ENCODE assay signal across 1 cellular context in the genomic region with DNA sequence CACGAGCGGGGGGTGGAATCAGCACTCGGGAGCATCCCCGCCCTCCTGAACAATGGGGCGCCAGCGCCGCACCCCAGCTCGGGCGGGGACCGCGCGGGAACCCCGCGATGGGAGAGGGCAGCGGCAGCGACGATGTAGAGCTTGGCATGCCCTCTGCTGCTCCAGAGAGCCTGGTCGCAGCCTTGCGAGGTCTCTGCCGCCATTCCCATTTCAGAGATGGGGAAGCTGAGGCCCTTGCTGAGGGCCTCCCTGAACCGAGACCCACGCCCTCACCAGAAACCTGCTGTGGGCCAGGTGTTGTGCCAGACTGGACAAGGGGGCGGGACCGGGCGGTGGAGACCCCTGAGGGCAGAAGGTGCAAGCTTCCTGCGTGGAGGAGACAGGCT.
TF ChIP-seq lines count a peak whose summit lies in the region.

No MANE protein-coding gene starts in this region.

TF ChIP-seq in SK-N-SH treated with all-trans-retinoic acid at 6 μM for 48 hours, 23 proteins besides CTCF, POLR2A, EP300 and RAD21 (continued from another document):
- TF ChIP-seq CSRNP3 (CRISPR knock-in tag; IDR thresholded peaks at IDR 0.05): no peak
- TF ChIP-seq OSR1 (CRISPR knock-in tag; IDR thresholded peaks at IDR 0.05): no peak
- no peak for TF ChIP-seq PPARA (CRISPR knock-in tag; IDR thresholded peaks at IDR 0.05; ENCODE audit: borderline replicate concordance)
- TF ChIP-seq BACH2 (CRISPR knock-in tag; IDR thresholded peaks at IDR 0.05; ENCODE audit: borderline replicate concordance): no peak
- no peak for TF ChIP-seq GLIS3 (CRISPR knock-in tag; IDR thresholded peaks at IDR 0.05)
